Comparison of ENCODE assay signal across 33 cellular contexts in the genomic region with DNA sequence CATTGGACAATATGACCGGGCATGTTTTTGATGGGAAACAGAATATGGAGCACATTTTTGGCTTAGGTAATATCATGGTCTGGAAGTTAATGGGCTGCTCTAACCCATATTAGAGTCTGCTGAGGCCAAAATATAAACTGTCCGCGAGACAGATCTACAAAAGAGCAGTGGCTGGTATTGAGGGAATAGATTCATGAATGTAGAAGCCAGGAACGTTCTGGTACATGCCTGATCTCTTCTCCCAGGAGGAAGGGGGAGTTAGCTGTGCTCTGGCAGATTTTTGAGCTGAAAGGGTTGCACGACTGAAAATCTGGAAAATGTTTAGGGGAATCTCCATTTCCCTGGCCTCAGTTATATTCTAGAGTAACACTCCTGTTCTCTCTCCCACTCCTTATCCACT.
"Had no signal": no experiment of that assay in that cellular context is flagged by ENCODE, and none has a peak within 500 bp of the region (broad histone marks: within the 10 kb centered on the region; RNA-seq: fewer than 3 reads in every experiment).

No MANE protein-coding gene starts in this region.

- H3K27ac Mint-ChIP-seq: activated CD4-positive, alpha-beta memory T cell treated with anti-CD3 and anti-CD28 coated beads for 36 hours; activated CD4-positive, alpha-beta T cell treated with anti-CD3 and anti-CD28 coated beads for 36 hours; activated CD4-positive, alpha-beta T cell treated with anti-CD3 and anti-CD28 coated beads, Interleukin-2, amount 10 ng/mL, durations not matched to agents 24 days and 14 days; activated CD8-positive, alpha-beta memory T cell treated with anti-CD3 and anti-CD28 coated beads, Interleukin-2, amount 10 ng/mL, durations not matched to agents 7 days and 5 days; activated CD8-positive, alpha-beta T cell treated with anti-CD3 and anti-CD28 coated beads, Interleukin-2, amount 10 ng/mL, durations not matched to agents 7 days and 5 days; activated naive CD4-positive, alpha-beta T cell treated with anti-CD3 and anti-CD28 coated beads, Interleukin-2, amount 10 ng/mL, durations not matched to agents 7 days and 5 days; activated naive CD8-positive, alpha-beta T cell treated with anti-CD3 and anti-CD28 coated beads, Interleukin-2, amount 10 ng/mL, durations not matched to agents 7 days and 5 days; activated T-helper 1 cell treated with anti-CD3 and anti-CD28 coated beads, Interleukin-12 subunit alpha, Interleukin-12 subunit beta, Interleukin-2, Interleukin-4 antibody, amounts not matched to agents 30 ng/mL and 10 ng/mL and 1 ng/mL, durations not matched to agents 14 hours and 24 hours and 36 hours; brain; dendritic cell treated with granulocyte-macrophage colony-stimulating factor and Interleukin-4, amounts not matched to agents 40 ng/mL and 50 ng/mL, for 4 days; endodermal cell had no signal

- H3K27me3 Mint-ChIP-seq: activated CD4-positive, alpha-beta memory T cell treated with anti-CD3 and anti-CD28 coated beads for 36 hours; activated CD4-positive, alpha-beta T cell treated with anti-CD3 and anti-CD28 coated beads for 36 hours; activated CD4-positive, alpha-beta T cell treated with anti-CD3 and anti-CD28 coated beads, Interleukin-2, amount 10 ng/mL, durations not matched to agents 24 days and 14 days; activated CD8-positive, alpha-beta memory T cell treated with anti-CD3 and anti-CD28 coated beads, Interleukin-2, amount 10 ng/mL, durations not matched to agents 7 days and 5 days; activated naive CD4-positive, alpha-beta T cell treated with anti-CD3 and anti-CD28 coated beads, Interleukin-2, amount 10 ng/mL, durations not matched to agents 7 days and 5 days; central memory CD8-positive, alpha-beta T cell; dendritic cell treated with granulocyte-macrophage colony-stimulating factor and Interleukin-4, amounts not matched to agents 40 ng/mL and 50 ng/mL, for 4 days had no signal

- H3K27me3 ChIP-seq: ascending aorta, breast epithelium, cardiac muscle cell, dorsolateral prefrontal cortex, esophagus muscularis mucosa, foreskin keratinocyte, gastrocnemius medialis had no signal

- H3K9me3 Mint-ChIP-seq: activated CD4-positive, alpha-beta memory T cell treated with anti-CD3 and anti-CD28 coated beads for 36 hours; activated CD4-positive, alpha-beta T cell treated with anti-CD3 and anti-CD28 coated beads, Interleukin-2, amount 10 ng/mL, durations not matched to agents 24 days and 14 days; activated naive CD4-positive, alpha-beta T cell treated with anti-CD3 and anti-CD28 coated beads, Interleukin-2, amount 10 ng/mL, durations not matched to agents 7 days and 5 days; activated naive CD4-positive, alpha-beta T cell treated with anti-CD3 and anti-CD28 coated beads, Interleukin-2, amount 50 U/mL, for 72 hours; activated naive CD8-positive, alpha-beta T cell treated with anti-CD3 and anti-CD28 coated beads, Interleukin-2, amount 10 ng/mL, durations not matched to agents 7 days and 5 days; activated T-helper 1 cell treated with anti-CD3 and anti-CD28 coated beads, Interleukin-12 subunit alpha, Interleukin-12 subunit beta, Interleukin-2, Interleukin-4 antibody, amounts not matched to agents 30 ng/mL and 10 ng/mL and 1 ng/mL, durations not matched to agents 14 hours and 24 hours and 36 hours; central memory CD8-positive, alpha-beta T cell; dendritic cell treated with granulocyte-macrophage colony-stimulating factor and Interleukin-4, amounts not matched to agents 40 ng/mL and 50 ng/mL, for 4 days; endodermal cell had no signal

- H3K4me1 ChIP-seq: breast epithelium, foreskin keratinocyte had no signal

- H3K4me3 ChIP-seq: ascending aorta, breast epithelium, cardiac muscle cell, coronary artery, dorsolateral prefrontal cortex, esophagus muscularis mucosa, gastrocnemius medialis had no signal

- H3K4me3 Mint-ChIP-seq: activated CD4-positive, alpha-beta memory T cell treated with anti-CD3 and anti-CD28 coated beads for 36 hours; activated CD4-positive, alpha-beta T cell treated with anti-CD3 and anti-CD28 coated beads for 36 hours; activated CD4-positive, alpha-beta T cell treated with anti-CD3 and anti-CD28 coated beads, Interleukin-2, amount 10 ng/mL, durations not matched to agents 24 days and 14 days; activated CD8-positive, alpha-beta memory T cell treated with anti-CD3 and anti-CD28 coated beads, Interleukin-2, amount 10 ng/mL, durations not matched to agents 7 days and 5 days; activated CD8-positive, alpha-beta T cell treated with anti-CD3 and anti-CD28 coated beads, Interleukin-2, amount 10 ng/mL, durations not matched to agents 7 days and 5 days; activated naive CD4-positive, alpha-beta T cell treated with anti-CD3 and anti-CD28 coated beads, Interleukin-2, amount 10 ng/mL, durations not matched to agents 7 days and 5 days; activated naive CD8-positive, alpha-beta T cell treated with anti-CD3 and anti-CD28 coated beads, Interleukin-2, amount 10 ng/mL, durations not matched to agents 7 days and 5 days; activated T-helper 1 cell treated with anti-CD3 and anti-CD28 coated beads, Interleukin-12 subunit alpha, Interleukin-12 subunit beta, Interleukin-2, Interleukin-4 antibody, amounts not matched to agents 30 ng/mL and 10 ng/mL and 1 ng/mL, durations not matched to agents 14 hours and 24 hours and 36 hours; brain; central memory CD8-positive, alpha-beta T cell; dendritic cell treated with granulocyte-macrophage colony-stimulating factor and Interleukin-4, amounts not matched to agents 40 ng/mL and 50 ng/mL, for 4 days; endodermal cell had no signal

- H3K36me3 Mint-ChIP-seq: activated CD4-positive, alpha-beta memory T cell treated with anti-CD3 and anti-CD28 coated beads for 36 hours; activated CD8-positive, alpha-beta memory T cell treated with anti-CD3 and anti-CD28 coated beads, Interleukin-2, amount 10 ng/mL, durations not matched to agents 7 days and 5 days; activated naive CD4-positive, alpha-beta T cell treated with anti-CD3 and anti-CD28 coated beads, Interleukin-2, amount 10 ng/mL, durations not matched to agents 7 days and 5 days; activated naive CD4-positive, alpha-beta T cell treated with anti-CD3 and anti-CD28 coated beads, Interleukin-2, amount 50 U/mL, for 72 hours; activated naive CD8-positive, alpha-beta T cell treated with anti-CD3 and anti-CD28 coated beads, Interleukin-2, amount 10 ng/mL, durations not matched to agents 7 days and 5 days; brain had no signal

- H3K4me1 Mint-ChIP-seq: activated CD4-positive, alpha-beta T cell treated with anti-CD3 and anti-CD28 coated beads for 36 hours; activated naive CD4-positive, alpha-beta T cell treated with anti-CD3 and anti-CD28 coated beads, Interleukin-2, amount 10 ng/mL, durations not matched to agents 7 days and 5 days; activated naive CD8-positive, alpha-beta T cell treated with anti-CD3 and anti-CD28 coated beads, Interleukin-2, amount 10 ng/mL, durations not matched to agents 7 days and 5 days; central memory CD8-positive, alpha-beta T cell; endodermal cell had no signal

- ATAC-seq: activated CD4-positive, alpha-beta T cell treated with anti-CD3 and anti-CD28 coated beads for 36 hours; activated CD8-positive, alpha-beta memory T cell treated with anti-CD3 and anti-CD28 coated beads, Interleukin-2, amount 10 ng/mL, durations not matched to agents 7 days and 5 days; activated CD8-positive, alpha-beta T cell treated with anti-CD3 and anti-CD28 coated beads, Interleukin-2, amount 10 ng/mL, durations not matched to agents 7 days and 5 days; activated naive CD4-positive, alpha-beta T cell treated with anti-CD3 and anti-CD28 coated beads, Interleukin-2, amount 50 U/mL, for 72 hours; foreskin keratinocyte had no signal

- H3K36me3 ChIP-seq: ascending aorta, breast epithelium, cardiac muscle cell, esophagus muscularis mucosa, gastrocnemius medialis had no signal

- H3K9me3 ChIP-seq: ascending aorta, breast epithelium, esophagus muscularis mucosa, gastrocnemius medialis had no signal

- DNase-seq: activated CD4-positive, alpha-beta memory T cell treated with anti-CD3 and anti-CD28 coated beads for 36 hours; activated CD4-positive, alpha-beta T cell treated with anti-CD3 and anti-CD28 coated beads for 36 hours; activated CD4-positive, alpha-beta T cell treated with anti-CD3 and anti-CD28 coated beads, Interleukin-2, amount 10 ng/mL, durations not matched to agents 24 days and 14 days; activated CD4-positive, CD25-positive, alpha-beta regulatory T cell; activated CD4-positive, CD25-positive, alpha-beta regulatory T cell treated with anti-CD3 and anti-CD28 coated beads, Interleukin-2, amount 50 U/mL, for 72 hours; activated CD8-positive, alpha-beta memory T cell treated with anti-CD3 and anti-CD28 coated beads, Interleukin-2, amount 10 ng/mL, durations not matched to agents 7 days and 5 days; activated CD8-positive, alpha-beta memory T cell treated with anti-CD3 and anti-CD28 coated beads, Interleukin-2, amount 50 U/mL, for 4 hours; activated CD8-positive, alpha-beta T cell treated with anti-CD3 and anti-CD28 coated beads, Interleukin-2, amount 10 ng/mL, durations not matched to agents 7 days and 5 days; activated gamma-delta T cell; activated naive CD4-positive, alpha-beta T cell; activated naive CD4-positive, alpha-beta T cell treated with anti-CD3 and anti-CD28 coated beads, Interleukin-2, amount 10 ng/mL, durations not matched to agents 7 days and 5 days; activated naive CD8-positive, alpha-beta T cell treated with anti-CD3 and anti-CD28 coated beads, Interleukin-2, amount 10 ng/mL, durations not matched to agents 7 days and 5 days; activated T-cell treated with anti-CD3 and anti-CD28 coated beads, Interleukin-2, amount 50 U/mL, for 1 hour; activated T-cell treated with anti-CD3 and anti-CD28 coated beads, Interleukin-2, amount 50 U/mL, for 48 hours; dorsolateral prefrontal cortex; effector memory CD4-positive, alpha-beta T cell; endodermal cell; erythroblast; foreskin keratinocyte; gastrocnemius medialis; glutamatergic neuron; T-helper 1 cell; T-helper 2 cell had no signal
